Comparison of ENCODE assay signal across 9 cellular contexts in genomic region chr17:28747046-28747691, GRCh38. TPM values are rescaled to one million over a fixed set of nuclear protein-coding genes. Genes with fewer than 3 reads are reported as not detected.
DNase-seq lines count a peak whose midpoint lies in the region; ATAC-seq, FAIRE-seq and TF ChIP-seq lines count a peak whose summit lies in the region.
"Had no signal": no experiment of that assay in that cellular context is flagged by ENCODE, and none has a peak within 500 bp of the region (broad histone marks: within the 10 kb centered on the region; RNA-seq: fewer than 3 reads in every experiment).

No MANE protein-coding gene starts in this region.

- H3K27ac ChIP-seq in A549, result peak overlapping the region; percentile 98 to 99
- no peak overlapping the region for H3K27ac ChIP-seq in CD8-positive, alpha-beta T cell (ENCODE audit: low read depth, low read length)

- no peak for ATAC-seq in A549
- ATAC-seq in CD8-positive, alpha-beta T cell, result no peak

- no peak for TF ChIP-seq POLR2A in A549 (IDR thresholded peaks at IDR 0.05; ENCODE audit: low read length)

- H3K9me3 Mint-ChIP-seq in CD8-positive, alpha-beta T cell, result no peaks in the 10 kb centered on the region

- H3K36me3 Mint-ChIP-seq in CD8-positive, alpha-beta T cell, result peaks cover 17% of the 10 kb centered on the region

- TF ChIP-seq EP300 in A549 (IDR thresholded peaks at IDR 0.05), result no peak

- 77% methylated on average over 6 of the region's 7 CpGs for WGBS in A549 (ENCODE audit: missing lambda C conversion rate)

- peak overlapping the region; percentile 96 for H3K4me2 ChIP-seq in A549

- peaks cover 28% of the 10 kb centered on the region for H3K36me3 ChIP-seq in mucosa of stomach (ENCODE audit: control insufficient read depth, insufficient read depth, low read length)
- peaks cover 3% of the 10 kb centered on the region for H3K36me3 ChIP-seq in CD8-positive, alpha-beta T cell (ENCODE audit: insufficient read depth, low read length)

- H3K27me3 ChIP-seq in mucosa of stomach (ENCODE audit: control insufficient read depth, insufficient read depth, low read length), result no peaks in the 10 kb centered on the region
- no peaks in the 10 kb centered on the region for H3K27me3 ChIP-seq in CD8-positive, alpha-beta T cell (ENCODE audit: insufficient read depth, low read length)

- no peaks in the 10 kb centered on the region for H3K27me3 Mint-ChIP-seq in CD8-positive, alpha-beta T cell (ENCODE audit: low read depth)

- peaks cover 59% of the 10 kb centered on the region for H3K4me1 ChIP-seq in A549
- H3K4me1 ChIP-seq in mucosa of stomach (ENCODE audit: control insufficient read depth, insufficient read depth, low read length), result peaks cover 68% of the 10 kb centered on the region
- peaks cover 29% of the 10 kb centered on the region for H3K4me1 ChIP-seq in CD8-positive, alpha-beta T cell (ENCODE audit: insufficient read depth, low read length)

- no peak for DNase-seq in A549 (ENCODE audit: low read depth in 1 of 2, low spot score in 1 of 2)
- DNase-seq in NCI-H1694 (lab: John Stamatoyannopoulos, UW), result peak; percentile 66
- DNase-seq in cerebellar cortex (ENCODE audit: low spot score), result peak; percentile 71
- no peak for DNase-seq in CD8-positive, alpha-beta T cell
- no peak for DNase-seq in NCI-H345 (lab: John Stamatoyannopoulos, UW)
- no peak for DNase-seq in frontal cortex (ENCODE audit: low spot score in 2 of 2)
- no peak for DNase-seq in GM10248 (ENCODE audit: extremely low spot score)

- H3K4me1 Mint-ChIP-seq in CD8-positive, alpha-beta T cell (ENCODE audit: low read depth), result peaks cover 26% of the 10 kb centered on the region

- H3K9ac ChIP-seq in mucosa of stomach (ENCODE audit: low read length), result peak overlapping the region; percentile 99

- H3K4me3 ChIP-seq in A549 (peak overlapping the region; percentile 93), mucosa of stomach (ENCODE audit: low read length) (peak overlapping the region; percentile 5)
- H3K4me3 ChIP-seq in CD8-positive, alpha-beta T cell (ENCODE audit: low read depth, low read length), result no peak overlapping the region

- no peak for TF ChIP-seq CTCF in A549 (IDR thresholded peaks at IDR 0.05)
- TF ChIP-seq CTCF in CD8-positive, alpha-beta T cell (IDR thresholded peaks at IDR 0.05), result no peak
- no peak for TF ChIP-seq CTCF in GM10248 (IDR thresholded peaks at IDR 0.05; ENCODE audit: control extremely low read depth, extremely low read depth, low read depth, missing control alignments)

- no peak for TF ChIP-seq RAD21 in A549 (conservative IDR thresholded peaks at IDR 0.05 in 1 of 2, IDR thresholded peaks at IDR 0.05 in 1 of 2)

- H3K9me3 ChIP-seq in A549, result no peaks in the 10 kb centered on the region
- no peaks in the 10 kb centered on the region for H3K9me3 ChIP-seq in mucosa of stomach (ENCODE audit: control insufficient read depth, low read length)
- H3K9me3 ChIP-seq in CD8-positive, alpha-beta T cell (ENCODE audit: low read length), result no peaks in the 10 kb centered on the region

- H3K4me3 Mint-ChIP-seq in CD8-positive, alpha-beta T cell, result no peak overlapping the region

- intact Hi-C loops in CD8-positive, alpha-beta T cell (cut with DNase I, micrococcal nuclease), result loop anchor here in 1 of 2 experiments (5.0 kb wide), 1 partner anchor 35 kb away; the partner anchor contains the start of gene PROCA1

- CTCF ChIA-PET in A549 (lab: Yijun Ruan, JAX) (interaction anchor here (0.6 to 22.6 kb wide), 8 partner anchors 10 to 1608 kb away, joined by 3 to 977 read pairs (median 6); partner anchors contain the start of genes DHRS13, FLOT2, NEK8 and RPL23A), GM10248 (lab: Yijun Ruan, JAX) (interaction anchor here (1.0 to 16.2 kb wide), 4 partner anchors 16 to 38 kb away, joined by 3 to 472 read pairs (median 106); partner anchors contain the start of genes NEK8, RPL23A and TLCD1)
- CTCF ChIA-PET in CD8-positive, alpha-beta T cell (lab: Charles Lee), result interaction anchor here (0.6 to 15.9 kb wide), 4 partner anchors 16 to 150 kb away, joined by 3 to 532 read pairs (median 12); partner anchors contain the start of genes FLOT2, NEK8 and TLCD1

- POLR2A ChIA-PET in A549 (lab: Yijun Ruan, JAX) (interaction anchor here (0.9 to 12.2 kb wide), 2 partner anchors 20 to 27 kb away, joined by 5 to 369 read pairs; partner anchors contain the start of genes NEK8, RPL23A and TLCD1), GM10248 (lab: Yijun Ruan, JAX) (interaction anchor here (4.4 kb wide), 1 partner anchor 20 kb away, joined by 42 read pairs; the partner anchor contains the start of genes NEK8 and TLCD1)
- POLR2A ChIA-PET in CD8-positive, alpha-beta T cell (lab: Charles Lee), result interaction anchor here (1.2 to 12.7 kb wide), 3 partner anchors 21 to 179 kb away, joined by 4 to 187 read pairs (median 10); partner anchors contain the start of genes NEK8, RPL23A and TLCD1

- FAIRE-seq in A549 (lab: Jason Lieb, UNC) (no peak), frontal cortex (lab: Jason Lieb, UNC) (no peak)
- FAIRE-seq: G401.6 had no signal

- H3K27ac Mint-ChIP-seq in CD8-positive, alpha-beta T cell, result no peak overlapping the region

TF ChIP-seq in A549, 52 proteins besides CTCF, POLR2A, EP300 and RAD21:
- TF ChIP-seq GATA3 (IDR thresholded peaks at IDR 0.05; ENCODE audit: borderline replicate concordance) (peak; percentile 6; the same call in 1 of the 2 replicates), CEBPB (IDR thresholded peaks at IDR 0.05) (no peak), FOSB (CRISPR knock-in tag; IDR thresholded peaks at IDR 0.05) (0 out of 2 replicates have a peak, but pooled peaks have one; percentile 63), CBX2 (IDR thresholded peaks at IDR 0.05; ENCODE audit: borderline replicate concordance, low read depth) (no peak), PHF8 (IDR thresholded peaks at IDR 0.05; ENCODE audit: borderline replicate concordance, low read depth) (no peak), ZNF302 (CRISPR knock-in tag; IDR thresholded peaks at IDR 0.05) (no peak), NPAS2 (CRISPR knock-in tag; IDR thresholded peaks at IDR 0.05; ENCODE audit: borderline replicate concordance) (no peak), HOXA7 (CRISPR knock-in tag; IDR thresholded peaks at IDR 0.05) (0 out of 2 replicates have a peak, but pooled peaks have one; percentile 16), RNF2 (IDR thresholded peaks at IDR 0.05; ENCODE audit: borderline replicate concordance, low read depth) (no peak)

RNA-seq across cellular contexts. Expression of gene TRAF4, which starts 3.4 kb away (rescaled TPM):
- polyA plus RNA-seq in A549 (2011; rRNA removed) (64.0 and 70.2 TPM in 2 replicates), A549 (2017; fragmentation: RNase III; extraction: RNeasy Plus Mini Kit Qiagen cat#74134 plus additional on column Dnase treatment) (65.0 to 68.2 TPM (median 66.0 TPM) in 3 replicates)
- polyA plus RNA-seq in A549 (2012; cell fraction: cytosol; rRNA removed), result 126 and 156 TPM in 2 replicates
- polyA plus RNA-seq in A549 (2012; cell fraction: nucleus; rRNA removed), result 492 and 652 TPM in 2 replicates
- 215 and 259 TPM in 2 replicates for polyA minus RNA-seq in A549 (2011; rRNA and poly(A)+ RNA removed)
- 100 to 1,000 TPM; 418 to 439 TPM for total RNA-seq in CD8-positive, alpha-beta T cell
- 60.3 TPM for total RNA-seq in frontal cortex

RNA-seq across cellular contexts. Expression of gene NEK8, which starts 18.6 kb away (rescaled TPM):
- polyA plus RNA-seq in A549 (2011; rRNA removed), result 5.1 and 7.7 TPM in 2 replicates
- polyA plus RNA-seq in A549 (2012; cell fraction: cytosol; rRNA removed), result 7.1 and 7.7 TPM in 2 replicates
- 18.7 and 22.2 TPM in 2 replicates for polyA plus RNA-seq in A549 (2012; cell fraction: nucleus; rRNA removed)
- 4.2 to 5.8 TPM (median 5.3 TPM) in 3 replicates for polyA plus RNA-seq in A549 (2017; fragmentation: RNase III; extraction: RNeasy Plus Mini Kit Qiagen cat#74134 plus additional on column Dnase treatment)
- polyA minus RNA-seq in A549 (2011; rRNA and poly(A)+ RNA removed), result 11.4 and 16.4 TPM in 2 replicates
- total RNA-seq in CD8-positive, alpha-beta T cell, result 1 to 10 TPM; 3.4 to 3.6 TPM
- total RNA-seq in frontal cortex, result 0.82 TPM

RNA-seq across cellular contexts. Expression of gene TLCD1, which starts 21.1 kb away (rescaled TPM):
- polyA plus RNA-seq in A549 (2011; rRNA removed) (83.3 and 86.7 TPM in 2 replicates), A549 (2017; fragmentation: RNase III; extraction: RNeasy Plus Mini Kit Qiagen cat#74134 plus additional on column Dnase treatment) (36.7 to 43.9 TPM (median 37.7 TPM) in 3 replicates)
- polyA plus RNA-seq in A549 (2012; cell fraction: cytosol; rRNA removed), result 102 and 124 TPM in 2 replicates
- 56.4 and 64.3 TPM in 2 replicates for polyA plus RNA-seq in A549 (2012; cell fraction: nucleus; rRNA removed)
- polyA minus RNA-seq in A549 (2011; rRNA and poly(A)+ RNA removed), result 55.9 and 70.3 TPM in 2 replicates
- total RNA-seq in CD8-positive, alpha-beta T cell, result 1 to 10 TPM in 1 of 2 experiments, under 1 TPM in 1; 0.73 to 1.1 TPM
- total RNA-seq in frontal cortex, result under 0.01 TPM

RNA-seq across cellular contexts. Expression of gene RPL23A, which starts 27.4 kb away (rescaled TPM):
- 2,521 and 2,887 TPM in 2 replicates for polyA plus RNA-seq in A549 (2011; rRNA removed)
- 981 and 1,405 TPM in 2 replicates for polyA plus RNA-seq in A549 (2012; cell fraction: cytosol; rRNA removed)
- polyA plus RNA-seq in A549 (2012; cell fraction: nucleus; rRNA removed), result 284 and 498 TPM in 2 replicates
- polyA plus RNA-seq in A549 (2017; fragmentation: RNase III; extraction: RNeasy Plus Mini Kit Qiagen cat#74134 plus additional on column Dnase treatment), result 1,026 to 1,151 TPM (median 1,061 TPM) in 3 replicates
- 955 and 1,173 TPM in 2 replicates for polyA minus RNA-seq in A549 (2011; rRNA and poly(A)+ RNA removed)
- 1,000 to 10,000 TPM; 3,569 to 3,587 TPM for total RNA-seq in CD8-positive, alpha-beta T cell
- 436 TPM for total RNA-seq in frontal cortex

RNA-seq across cellular contexts. Expression of gene RAB34, which starts 29.5 kb away (rescaled TPM):
- 288 and 328 TPM in 2 replicates for polyA plus RNA-seq in A549 (2011; rRNA removed)
- 306 and 359 TPM in 2 replicates for polyA plus RNA-seq in A549 (2012; cell fraction: cytosol; rRNA removed)
- 404 and 498 TPM in 2 replicates for polyA plus RNA-seq in A549 (2012; cell fraction: nucleus; rRNA removed)
- 207 to 212 TPM (median 211 TPM) in 3 replicates for polyA plus RNA-seq in A549 (2017; fragmentation: RNase III; extraction: RNeasy Plus Mini Kit Qiagen cat#74134 plus additional on column Dnase treatment)
- polyA minus RNA-seq in A549 (2011; rRNA and poly(A)+ RNA removed), result 241 and 290 TPM in 2 replicates
- total RNA-seq in CD8-positive, alpha-beta T cell, result 10 to 100 TPM; 13.9 to 14.1 TPM
- total RNA-seq in frontal cortex, result 12.2 TPM

Comparison
In these comparisons a context has a peak if more than half of its experiments do, and no peak if none do; other contexts are left out.
1. DNase-seq: peak in NCI-H1694 (single experiment) and cerebellar cortex (single experiment); none in A549 (0 of 2), CD8-positive, alpha-beta T cell (0 of 7), NCI-H345 (single experiment), frontal cortex (0 of 2) and GM10248 (single experiment).